ENCODE assay signal across 19 cellular contexts in the genomic region with DNA sequence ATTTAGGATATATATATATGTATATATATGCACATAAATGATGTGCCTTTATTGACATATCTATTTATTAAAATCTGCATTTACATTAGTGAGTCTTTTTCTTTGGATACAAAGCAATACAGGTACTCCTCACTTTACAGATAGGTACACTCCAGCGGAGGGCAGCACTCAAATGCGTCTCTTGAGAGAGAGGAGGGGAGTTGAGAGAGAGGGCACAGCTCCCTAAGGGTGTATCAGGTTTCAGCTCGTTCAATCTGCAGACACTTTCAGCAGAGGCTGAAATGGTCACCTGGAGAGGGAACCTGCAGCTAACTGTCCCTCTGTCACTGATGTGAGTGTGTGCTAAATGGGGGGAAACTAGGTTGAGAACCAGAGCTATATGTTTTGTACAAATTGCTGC. TPM values are rescaled to one million over a fixed set of nuclear protein-coding genes. Genes with fewer than 3 reads are reported as not detected.
DNase-seq lines count a peak whose midpoint lies in the region; ATAC-seq and TF ChIP-seq lines count a peak whose summit lies in the region.
"Had no signal": no experiment of that assay in that cellular context is flagged by ENCODE, and none has a peak within 500 bp of the region (broad histone marks: within the 10 kb centered on the region; RNA-seq: fewer than 3 reads in every experiment).

No MANE protein-coding gene starts in this region.

- no peaks in the 10 kb centered on the region for H3K27me3 ChIP-seq in upper lobe of right lung
- no peaks in the 10 kb centered on the region for H3K27me3 ChIP-seq in BE2C
- H3K27me3 ChIP-seq: right atrium auricular region, suprapubic skin had no signal

- H3K27ac Mint-ChIP-seq in nephron progenitor cell = no peak overlapping the region
- H3K27ac Mint-ChIP-seq: activated CD4-positive, alpha-beta memory T cell treated with anti-CD3 and anti-CD28 coated beads for 36 hours; activated T-helper 1 cell treated with anti-CD3 and anti-CD28 coated beads, Interleukin-12 subunit alpha, Interleukin-12 subunit beta, Interleukin-2, Interleukin-4 antibody, amounts not matched to agents 30 ng/mL and 10 ng/mL and 1 ng/mL, durations not matched to agents 14 hours and 24 hours and 36 hours; natural killer cell treated with Interleukin-12 subunit alpha and Interleukin-12 subunit beta and Interleukin-15 and Interleukin-18, amount 100 ng/mL, for 72 hours had no signal

- peaks cover 15% of the 10 kb centered on the region for H3K4me1 Mint-ChIP-seq in nephron progenitor cell

- ATAC-seq in HG03354 (IDR thresholded peaks at IDR 0.05; ENCODE audit: poor library complexity, severe bottlenecking, unreplicated experiment) = no peak
- no peak for ATAC-seq in upper lobe of right lung
- ATAC-seq: lower lobe of right lung; natural killer cell treated with Interleukin-12 subunit alpha and Interleukin-12 subunit beta and Interleukin-15 and Interleukin-18, amount 100 ng/mL, for 72 hours had no signal

- TF ChIP-seq CTCF in nephron progenitor cell (IDR thresholded peaks at IDR 0.05) (no peak), upper lobe of right lung (IDR thresholded peaks at IDR 0.05) (no peak), BE2C (IDR thresholded peaks at IDR 0.05; ENCODE audit: low read depth, low read length) (no peak)

- no peak overlapping the region for H3K27ac ChIP-seq in upper lobe of right lung
- H3K27ac ChIP-seq: lower lobe of right lung, right atrium auricular region, suprapubic skin had no signal

- no peaks in the 10 kb centered on the region for H3K36me3 ChIP-seq in upper lobe of right lung
- no peaks in the 10 kb centered on the region for H3K36me3 ChIP-seq in BE2C
- H3K36me3 ChIP-seq: lower lobe of right lung, right atrium auricular region, suprapubic skin had no signal

- peaks cover 51% of the 10 kb centered on the region for H3K27me3 Mint-ChIP-seq in nephron progenitor cell (ENCODE audit: low read depth, poor library complexity)

- H3K36me3 Mint-ChIP-seq in nephron progenitor cell (ENCODE audit: low read depth) = no peaks in the 10 kb centered on the region
- H3K36me3 Mint-ChIP-seq: activated CD4-positive, alpha-beta memory T cell treated with anti-CD3 and anti-CD28 coated beads for 36 hours; natural killer cell treated with Interleukin-12 subunit alpha and Interleukin-12 subunit beta and Interleukin-15 and Interleukin-18, amount 100 ng/mL, for 72 hours had no signal

- H3K4me3 ChIP-seq in upper lobe of right lung = no peak overlapping the region
- H3K4me3 ChIP-seq in BE2C (ENCODE audit: low read depth, low read length) = no peak overlapping the region
- H3K4me3 ChIP-seq: lower lobe of right lung, right atrium auricular region, suprapubic skin had no signal

- H3K9me3 ChIP-seq in upper lobe of right lung (no peaks in the 10 kb centered on the region), BE2C (no peaks in the 10 kb centered on the region)
- H3K9me3 ChIP-seq: lower lobe of right lung, suprapubic skin had no signal

- H3K4me1 ChIP-seq in upper lobe of right lung (no peaks in the 10 kb centered on the region), BE2C (no peaks in the 10 kb centered on the region)
- H3K4me1 ChIP-seq: lower lobe of right lung, right atrium auricular region, suprapubic skin had no signal

- intact Hi-C loops in upper lobe of right lung (cut with DNase I) = no loop called here

- no peak overlapping the region for H3K4me3 Mint-ChIP-seq in nephron progenitor cell
- H3K4me3 Mint-ChIP-seq: activated CD4-positive, alpha-beta memory T cell treated with anti-CD3 and anti-CD28 coated beads for 36 hours; activated T-helper 1 cell treated with anti-CD3 and anti-CD28 coated beads, Interleukin-12 subunit alpha, Interleukin-12 subunit beta, Interleukin-2, Interleukin-4 antibody, amounts not matched to agents 30 ng/mL and 10 ng/mL and 1 ng/mL, durations not matched to agents 14 hours and 24 hours and 36 hours; natural killer cell treated with Interleukin-12 subunit alpha and Interleukin-12 subunit beta and Interleukin-15 and Interleukin-18, amount 100 ng/mL, for 72 hours had no signal

- DNase-seq in NCI-H82 (lab: John Stamatoyannopoulos, UW) (peak; percentile 36), NCI-H82 treated with DMSO at 0.1 percent for 48 hours (lab: John Stamatoyannopoulos, UW; ENCODE audit: unreplicated experiment) (no peak), NCI-H146 treated with DMSO at 0.1 percent for 48 hours (lab: John Stamatoyannopoulos, UW; ENCODE audit: unreplicated experiment) (peak; percentile 19), NCI-H526 treated with DMSO at 0.1 percent for 48 hours (lab: John Stamatoyannopoulos, UW) (peak; percentile 73), nephron progenitor cell (peak; percentile 17), upper lobe of right lung (no peak), BE2C (no peak)
- DNase-seq: activated CD4-positive, alpha-beta memory T cell treated with anti-CD3 and anti-CD28 coated beads for 36 hours; central memory CD4-positive, alpha-beta T cell; foreskin fibroblast; lower lobe of right lung; MV-4-11; stimulated activated CD4-positive, alpha-beta T cell treated with anti-CD3 and anti-CD28 coated beads, Interleukin-1b, Interleukin-23, amount 100 ng/mL, for 48 hours had no signal

- peaks cover 16% of the 10 kb centered on the region for H3K9me3 Mint-ChIP-seq in nephron progenitor cell
- H3K9me3 Mint-ChIP-seq: activated CD4-positive, alpha-beta memory T cell treated with anti-CD3 and anti-CD28 coated beads for 36 hours; activated T-helper 1 cell treated with anti-CD3 and anti-CD28 coated beads, Interleukin-12 subunit alpha, Interleukin-12 subunit beta, Interleukin-2, Interleukin-4 antibody, amounts not matched to agents 30 ng/mL and 10 ng/mL and 1 ng/mL, durations not matched to agents 14 hours and 24 hours and 36 hours; natural killer cell treated with Interleukin-12 subunit alpha and Interleukin-12 subunit beta and Interleukin-15 and Interleukin-18, amount 100 ng/mL, for 72 hours had no signal

RNA-seq across cellular contexts. Expression of a gene that starts 21.5 kb away (rescaled TPM):
- not detected for total RNA-seq in upper lobe of right lung
- not detected for polyA plus RNA-seq in BE2C (2012; ENCODE audit: insufficient read depth, insufficient read length, low read depth)
- total RNA-seq: activated CD4-positive, alpha-beta memory T cell treated with anti-CD3 and anti-CD28 coated beads for 36 hours; activated T-helper 1 cell treated with anti-CD3 and anti-CD28 coated beads, Interleukin-12 subunit alpha, Interleukin-12 subunit beta, Interleukin-2, Interleukin-4 antibody, amounts not matched to agents 30 ng/mL and 10 ng/mL and 1 ng/mL, durations not matched to agents 14 hours and 24 hours and 36 hours; lower lobe of right lung; natural killer cell treated with Interleukin-12 subunit alpha and Interleukin-12 subunit beta and Interleukin-15 and Interleukin-18, amount 100 ng/mL, for 72 hours; right atrium auricular region; SK-MEL-5; suprapubic skin had no signal

Comparison
In these comparisons a context has a peak if more than half of its experiments do, and no peak if none do; other contexts are left out.
1. DNase-seq: peak in NCI-H82 (single experiment), NCI-H146 treated with DMSO at 0.1 percent for 48 hours (single experiment), NCI-H526 treated with DMSO at 0.1 percent for 48 hours (single experiment) and nephron progenitor cell (single experiment); none in NCI-H82 treated with DMSO at 0.1 percent for 48 hours (single experiment), upper lobe of right lung (single experiment) and BE2C (single experiment).